In the genomic region with DNA sequence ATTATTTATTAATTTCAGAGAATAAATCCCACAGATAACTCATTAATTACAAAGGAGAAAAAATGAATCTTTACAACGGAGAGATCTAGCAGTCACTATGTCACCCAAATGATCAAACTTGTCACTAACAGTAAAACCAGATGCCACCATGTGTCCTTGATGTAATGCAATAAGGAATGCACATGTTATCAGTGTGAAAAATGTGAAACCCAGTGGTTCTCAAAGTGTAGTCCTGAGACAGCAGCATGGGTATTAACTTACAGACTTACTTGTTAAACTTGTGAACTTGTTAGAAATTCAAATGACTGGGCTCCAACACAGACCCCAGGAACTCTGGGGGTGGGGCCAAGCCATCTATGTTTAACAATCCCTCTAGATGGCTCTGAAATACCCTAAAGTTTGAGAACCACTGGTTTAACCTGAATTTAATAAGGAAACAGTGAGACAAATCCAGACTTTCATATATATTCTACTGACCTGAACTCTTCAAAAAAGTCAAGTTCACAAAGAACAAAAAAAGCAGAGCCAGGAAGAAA, we compare ENCODE assay signal across 31 cellular contexts.
DNase-seq lines count a peak whose midpoint lies in the region; ATAC-seq, FAIRE-seq and TF ChIP-seq lines count a peak whose summit lies in the region.
"Had no signal": no experiment of that assay in that cellular context is flagged by ENCODE, and none has a peak within 500 bp of the region (broad histone marks: within the 10 kb centered on the region; RNA-seq: fewer than 3 reads in every experiment).

No MANE protein-coding gene starts in this region.

- POLR2A ChIA-PET in HEK293 (lab: Yijun Ruan, JAX) (no interaction called here), H1 (lab: Charles Lee; ENCODE audit: partially characterized antibody) (interaction anchor here (0.5 kb wide), 1 partner anchor 740 kb away, joined by 3 read pairs; no protein-coding TSS in a partner anchor)

- no peak overlapping the region for H2AK5ac ChIP-seq in H1 (ENCODE audit: low read depth, low read length)

- no peaks in the 10 kb centered on the region for H4K20me1 ChIP-seq in H1 (replicated peaks in 1 of 2; ENCODE audit: control insufficient read depth in 1 of 2, insufficient read depth in 2 of 2, low read length in 2 of 2)

- H3K23me2 ChIP-seq in H1 (ENCODE audit: low read depth, low read length): no peaks in the 10 kb centered on the region

- no peak overlapping the region for H4K8ac ChIP-seq in H1 (ENCODE audit: extremely low read depth, insufficient read depth, low read length)

- no peaks in the 10 kb centered on the region for H3K9me3 Mint-ChIP-seq in activated naive CD8-positive, alpha-beta T cell treated with anti-CD3 and anti-CD28 coated beads for 36 hours
- H3K9me3 Mint-ChIP-seq: CD8-positive, alpha-beta memory T cell had no signal

- no peak overlapping the region for H3K18ac ChIP-seq in H1 (ENCODE audit: extremely low read depth, low read length)

- H3K79me1 ChIP-seq in H1 (ENCODE audit: low read depth, low read length): no peaks in the 10 kb centered on the region

- H3K36me3 Mint-ChIP-seq in activated naive CD8-positive, alpha-beta T cell treated with anti-CD3 and anti-CD28 coated beads for 36 hours: no peaks in the 10 kb centered on the region
- H3K36me3 Mint-ChIP-seq: CD14-positive monocyte had no signal

- no peaks in the 10 kb centered on the region for H3K27me3 ChIP-seq in H1 (replicated peaks in 1 of 4; ENCODE audit: control insufficient read depth in 3 of 4, extremely low read depth in 1 of 4, insufficient read depth in 3 of 4, low read length in 3 of 4)
- H3K27me3 ChIP-seq: BE2C, SJCRH30 had no signal

- no peak overlapping the region for H4K91ac ChIP-seq in H1 (replicated peaks; ENCODE audit: insufficient read length, low read length)

- no peaks in the 10 kb centered on the region for H3K79me2 ChIP-seq in H1 (ENCODE audit: control insufficient read depth in 1 of 2, insufficient read depth in 2 of 2, low read length in 2 of 2)

- H3K4ac ChIP-seq in H1 (replicated peaks; ENCODE audit: insufficient read length, low read depth, low read length): no peak overlapping the region

- H3K56ac ChIP-seq in H1 (replicated peaks; ENCODE audit: insufficient read length, low read depth, low read length): no peak overlapping the region

- H3K4me2 ChIP-seq in H1 (ENCODE audit: insufficient read depth in 1 of 2, low read depth in 2 of 2, low read length in 2 of 2): peak overlapping the region; percentile 25 to 44; a peak in 2 of 4 replicates
- H3K4me2 ChIP-seq: PC-9 had no signal

- no peak overlapping the region for H3K14ac ChIP-seq in H1 (ENCODE audit: insufficient read length)

- H2BK15ac ChIP-seq in H1 (ENCODE audit: low read length): no peak overlapping the region

- H3K27me3 Mint-ChIP-seq in activated naive CD8-positive, alpha-beta T cell treated with anti-CD3 and anti-CD28 coated beads for 36 hours: no peaks in the 10 kb centered on the region

- H3K27ac ChIP-seq in HEK293 (ENCODE audit: extremely low read depth, low read depth, low read length) (no peak overlapping the region), H1 (ENCODE audit: low read depth, low read length) (no peak overlapping the region)
- H3K27ac ChIP-seq: PC-9, SJCRH30 had no signal

- no peak overlapping the region for H3K9ac ChIP-seq in H1 (replicated peaks in 1 of 4; ENCODE audit: extremely low read depth in 1 of 4, low read depth in 3 of 4, low read length in 3 of 4)

- TF ChIP-seq CTCF in HEK293 (tag by site-specific recombination; IDR thresholded peaks at IDR 0.05): no peak
- no peak for TF ChIP-seq CTCF in H1 (IDR thresholded peaks at IDR 0.05; ENCODE audit: control extremely low read depth in 1 of 3, insufficient read depth in 1 of 3, low read depth in 1 of 3, low read length in 3 of 3)

- no peak for TF ChIP-seq POLR2A in H1 (IDR thresholded peaks at IDR 0.05; ENCODE audit: control extremely low read depth in 1 of 2, low read depth in 2 of 2, low read length in 2 of 2)

- no peak overlapping the region for H2BK12ac ChIP-seq in H1 (ENCODE audit: low read depth, low read length)

- peak; percentile 11 for FAIRE-seq in GM19239 (lab: Jason Lieb, UNC)
- FAIRE-seq in H1 (lab: Jason Lieb, UNC): peak; percentile 39
- FAIRE-seq: GM12891 had no signal

- no peak overlapping the region for H2AFZ ChIP-seq in H1 (ENCODE audit: low read length)
- H2AFZ ChIP-seq: PC-9 had no signal

- ATAC-seq in HG02642 (IDR thresholded peaks at IDR 0.05; ENCODE audit: poor library complexity, unreplicated experiment) (no peak), HG02763 (IDR thresholded peaks at IDR 0.05; ENCODE audit: unreplicated experiment) (no peak)
- ATAC-seq: Right ventricle myocardium inferior had no signal

- H2BK20ac ChIP-seq in H1 (ENCODE audit: low read length): no peak overlapping the region

- H3K4me1 ChIP-seq in HEK293 (ENCODE audit: control insufficient read depth, insufficient read depth, low read length) (peaks cover 12% of the 10 kb centered on the region; the same call in 1 of the 2 replicates), H1 (replicated peaks in 1 of 4; ENCODE audit: control insufficient read depth in 3 of 4, insufficient read depth in 4 of 4, low read length in 3 of 4) (peaks cover 0 to 10% (median 2%) of the 10 kb centered on the region in 4 experiments; a peak in 2 of 7 replicates)
- H3K4me1 ChIP-seq: SJCRH30 had no signal

- no peak overlapping the region for H2BK5ac ChIP-seq in H1 (ENCODE audit: low read depth, low read length)

- TF ChIP-seq RAD21 in H1 (IDR thresholded peaks at IDR 0.05 in 1 of 2, conservative IDR thresholded peaks at IDR 0.05 in 1 of 2; ENCODE audit: low read depth in 2 of 2, low read length in 2 of 2): no peak

- H3K23ac ChIP-seq in H1 (ENCODE audit: insufficient read length): no peak overlapping the region

- H3K9me3 ChIP-seq in HEK293 (ENCODE audit: control insufficient read depth, insufficient read depth, low read depth, low read length) (no peaks in the 10 kb centered on the region), H1 (ENCODE audit: insufficient read depth in 2 of 2, low read depth in 1 of 2, low read length in 1 of 2) (no peaks in the 10 kb centered on the region)
- H3K9me3 ChIP-seq: BE2C, HAP-1, SJCRH30 had no signal

- H3K4me1 Mint-ChIP-seq in activated naive CD8-positive, alpha-beta T cell treated with anti-CD3 and anti-CD28 coated beads for 36 hours: peaks cover 1% of the 10 kb centered on the region
- H3K4me1 Mint-ChIP-seq: CD8-positive, alpha-beta memory T cell had no signal

- H4K5ac ChIP-seq in H1 (ENCODE audit: insufficient read length, low read depth, low read length): no peak overlapping the region

- no peak overlapping the region for H3K27ac Mint-ChIP-seq in activated naive CD8-positive, alpha-beta T cell treated with anti-CD3 and anti-CD28 coated beads for 36 hours
- H3K27ac Mint-ChIP-seq: CD14-positive monocyte; CD8-positive, alpha-beta memory T cell had no signal

- H3K4me3 Mint-ChIP-seq in activated naive CD8-positive, alpha-beta T cell treated with anti-CD3 and anti-CD28 coated beads for 36 hours: no peak overlapping the region
- H3K4me3 Mint-ChIP-seq: CD14-positive monocyte; CD8-positive, alpha-beta memory T cell had no signal

- H3K4me3 ChIP-seq in HEK293 (ENCODE audit: low read depth, low read length) (no peak overlapping the region), H1 (ENCODE audit: extremely low read depth in 1 of 4, insufficient read depth in 2 of 4, low read depth in 3 of 4, low read length in 4 of 4) (no peak overlapping the region)
- H3K4me3 ChIP-seq: HAP-1, PC-9, SJCRH30 had no signal

- 39% methylated on average over 1 of the region's 1 CpG; no CpG with 5 or more reads in 1 of the 2 experiments for WGBS in H1 (ENCODE audit: extremely low coverage in 1 of 2, insufficient coverage in 1 of 2, insufficient read length in 1 of 2, insufficient replicate concordance in 2 of 2, low coverage in 1 of 2, low lambda C conversion rate in 2 of 2, missing lambda C conversion rate in 1 of 2), 2 experiments

- DNase-seq in GM19239 (ENCODE audit: insufficient read length, low spot score): no peak
- DNase-seq in H1 (ENCODE audit: low read depth in 1 of 2, low spot score in 2 of 2): peak in 1 of 2 experiments; percentile 10
- peak; percentile 8 for DNase-seq in left kidney (ENCODE audit: low read depth, low spot score)
- no peak for DNase-seq in activated CD4-positive, alpha-beta T cell treated with anti-CD3 and anti-CD28 coated beads for 48 hours
- DNase-seq in activated naive CD8-positive, alpha-beta T cell treated with anti-CD3 and anti-CD28 coated beads for 36 hours: no peak
- DNase-seq: 8988T; ACHN; BE2C; CD8-positive, alpha-beta memory T cell; DMS 273 treated with DMSO at 0.1 percent for 48 hours; DMS79; EL; GDM1; Kasumi-1; MV-4-11; NCI-H1105 treated with DMSO at 0.1 percent for 48 hours; NCI-H146; NCI-H1930; NCI-H2107; NCI-H524; NCI-H774; NK-92 treated with Interleukin-12 subunit alpha and Interleukin-12 subunit beta, amount 100 ng/mL, for 24 hours; PC-9; SJCRH30 had no signal

- H2BK120ac ChIP-seq in H1 (replicated peaks; ENCODE audit: low read depth, low read length): no peak overlapping the region

- CTCF ChIA-PET in HEK293 (lab: Yijun Ruan, JAX): no interaction called here
- CTCF ChIA-PET in H1 (lab: Charles Lee; ENCODE audit: partially characterized antibody): no interaction called here

- TF ChIP-seq EP300 in H1 (IDR thresholded peaks at IDR 0.05; ENCODE audit: borderline replicate concordance in 1 of 2, low read depth in 2 of 2, low read length in 2 of 2): no peak

- H3K36me3 ChIP-seq in HEK293 (ENCODE audit: control insufficient read depth in 2 of 2, insufficient read depth in 1 of 2, low read length in 2 of 2): no peaks in the 10 kb centered on the region
- no peaks in the 10 kb centered on the region for H3K36me3 ChIP-seq in H1 (ENCODE audit: control insufficient read depth in 2 of 4, insufficient read depth in 4 of 4, low read length in 3 of 4)
- H3K36me3 ChIP-seq: BE2C, HAP-1, SJCRH30 had no signal

TF ChIP-seq in HEK293, 187 proteins besides CTCF, POLR2A, EP300 and RAD21 (continues in another document):
- no peak for TF ChIP-seq ZNF548 (tag by site-specific recombination; IDR thresholded peaks at IDR 0.05)

TF ChIP-seq in H1, 55 proteins besides CTCF, POLR2A, EP300 and RAD21:
- TF ChIP-seq SP1 (IDR thresholded peaks at IDR 0.05; ENCODE audit: low read depth, low read length) (0 out of 2 replicates have a peak, but pooled peaks have one; percentile 17), KDM4A (IDR thresholded peaks at IDR 0.05; ENCODE audit: low read depth, low read length, severe bottlenecking) (no peak), NANOG (IDR thresholded peaks at IDR 0.05; ENCODE audit: insufficient read depth, low read depth, low read length, poor library complexity, severe bottlenecking) (peak; percentile 17), CBX8 (IDR thresholded peaks at IDR 0.05; ENCODE audit: borderline replicate concordance, low read depth, low read length) (no peak)
